Comparison of ENCODE assay signal across 8 cellular contexts in the genomic region with DNA sequence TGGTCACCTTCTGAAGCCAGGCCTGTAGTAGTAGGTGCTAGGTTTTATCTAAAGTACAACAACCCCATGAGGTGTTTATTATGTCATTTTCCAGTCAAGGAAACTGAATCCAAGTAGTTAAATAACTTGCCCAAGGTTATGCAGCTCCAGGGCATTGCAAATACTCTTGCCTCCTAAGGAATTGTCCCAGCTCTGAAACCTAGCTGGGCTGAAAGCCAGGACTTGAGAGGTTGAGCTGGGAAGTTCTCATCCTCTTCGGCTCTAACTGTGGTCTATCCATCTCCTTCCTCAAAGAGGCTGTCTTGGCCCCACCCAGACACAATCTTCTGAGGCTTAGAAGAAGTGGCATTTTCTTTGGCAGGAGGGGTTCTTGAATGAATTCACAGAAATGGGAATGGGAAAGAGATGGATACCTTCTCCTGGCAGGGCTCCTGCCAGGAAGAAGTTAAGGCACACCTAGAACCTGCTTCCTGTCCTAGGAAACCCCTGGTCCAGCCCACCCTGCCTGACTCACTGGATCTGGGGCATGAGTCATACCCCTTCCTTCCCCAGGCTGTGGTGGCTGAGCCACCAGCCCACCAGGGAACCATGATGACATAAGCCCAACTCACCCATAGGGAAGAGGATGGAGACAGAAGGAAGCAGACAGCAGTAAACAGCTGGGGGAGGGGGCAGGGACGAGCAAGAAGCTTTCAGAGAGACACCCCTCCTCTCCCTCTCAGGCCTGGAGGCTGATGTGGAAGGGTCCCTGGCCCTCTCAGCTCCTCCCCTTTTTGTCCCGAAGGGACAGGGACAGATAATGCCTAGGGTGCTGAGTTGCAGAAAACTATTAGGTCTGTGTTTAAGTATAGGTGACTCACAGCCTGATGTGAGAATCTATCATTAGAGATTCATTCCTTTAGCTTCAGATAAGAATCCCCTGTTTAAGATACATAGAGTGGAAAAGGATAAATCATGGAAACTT. TPM values are rescaled to one million over a fixed set of nuclear protein-coding genes. Genes with fewer than 3 reads are reported as not detected.
DNase-seq lines count a peak whose midpoint lies in the region; ATAC-seq and TF ChIP-seq lines count a peak whose summit lies in the region.

No MANE protein-coding gene starts in this region.

- H3K4me1 ChIP-seq in HCT116 (ENCODE audit: control insufficient read depth in 1 of 2, insufficient read depth in 2 of 2, low read length in 2 of 2), result peaks cover 42 to 57% of the 10 kb centered on the region in 2 experiments

- H4K20me1 ChIP-seq in HCT116 (ENCODE audit: insufficient read depth), result no peaks in the 10 kb centered on the region

- POLR2A ChIA-PET in HCT116 (lab: Charles Lee), result interaction anchor here (1.0 to 1.4 kb wide), 2 partner anchors 54 to 281 kb away, joined by 3 read pairs; a partner anchor contains a TSS

- CTCF ChIA-PET in HCT116 (lab: Charles Lee), result interaction anchor here (0.8 to 3.8 kb wide), 5 partner anchors 13 to 290 kb away, joined by 3 to 19 read pairs (median 4); a partner anchor contains a TSS

- H3K27me3 ChIP-seq in HCT116 (ENCODE audit: insufficient read depth, low read length), result no peaks in the 10 kb centered on the region

- no peak for TF ChIP-seq POLR2A in HCT116 (IDR thresholded peaks at IDR 0.05; ENCODE audit: borderline replicate concordance, extremely low read depth, insufficient read depth, insufficient read length)

- DNase-seq in HCT116 (ENCODE audit: low read depth, low spot score), result peak; percentile 88
- DNase-seq in cardiac fibroblast (ENCODE audit: low read depth in 2 of 2), result peak; percentile 30 to 86
- DNase-seq in stimulated activated CD4-positive, alpha-beta T cell treated with anti-CD3 and anti-CD28 coated beads, Interleukin-2, amount 100 ng/mL, for 4 hours (ENCODE audit: low read depth), result peak; percentile 37
- DNase-seq in GF-D8 (lab: John Stamatoyannopoulos, UW), result no peak
- no peak for DNase-seq in NCI-H2029 (lab: John Stamatoyannopoulos, UW)

- no peak for TF ChIP-seq CTCF in HCT116 (IDR thresholded peaks at IDR 0.05 in 2 of 3, conservative IDR thresholded peaks at IDR 0.05 in 1 of 3; ENCODE audit: borderline replicate concordance in 1 of 3, insufficient read depth in 1 of 3, low read depth in 2 of 3, low read length in 2 of 3)
- no peak for TF ChIP-seq CTCF in cardiac fibroblast (IDR thresholded peaks at IDR 0.05; ENCODE audit: low read depth, low read length)

- RAD21 ChIA-PET in HCT116 (lab: Charles Lee; ENCODE audit: low non-redundant PET in 1 of 2, low total read pairs in 2 of 2, uncharacterized antibody in 2 of 2, unreplicated experiment in 2 of 2), result no interaction called here

- peak overlapping the region; percentile 56 for H3K27ac ChIP-seq in HCT116 (ENCODE audit: low read depth, low read length)

- H3K4me3 ChIP-seq in HCT116 (replicated peaks in 1 of 2; ENCODE audit: low read depth in 1 of 2, low read length in 2 of 2) (peak overlapping the region; percentile 12 to 39; a peak in 3 of 4 replicates), cardiac fibroblast (replicated peaks in 1 of 2; ENCODE audit: low read depth in 2 of 2, low read length in 2 of 2) (no peak overlapping the region)

- H2AFZ ChIP-seq in HCT116 (ENCODE audit: low read depth, low read length, poor library complexity, severe bottlenecking), result no peak overlapping the region

- H3K9me2 ChIP-seq in HCT116 (ENCODE audit: insufficient read depth), result no peaks in the 10 kb centered on the region

- intact Hi-C loops in HCT116 (cut with micrococcal nuclease), result no loop called here

- H3K36me3 ChIP-seq in HCT116 (ENCODE audit: control insufficient read depth in 1 of 2, insufficient read depth in 2 of 2, low read length in 2 of 2), result no peaks in the 10 kb centered on the region; a peak in 1 of 4 replicates

- BruUV-seq in HCT116 (replicated peaks; lab: Mats Ljungman, UMichigan), result no TSS peak

- peak overlapping the region; percentile 78 for H3K4me2 ChIP-seq in HCT116 (ENCODE audit: low read length)

- peak overlapping the region; percentile 16; the same call in 1 of the 2 replicates for H3K9ac ChIP-seq in HCT116 (ENCODE audit: low read length)

- peaks cover 24% of the 10 kb centered on the region; the same call in 1 of the 2 replicates for H3K79me2 ChIP-seq in HCT116 (ENCODE audit: insufficient read depth, low read length)

- TF ChIP-seq RAD21 in HCT116 (IDR thresholded peaks at IDR 0.05; ENCODE audit: low read depth), result no peak

- peak; percentile 74 for ATAC-seq in HCT116
- ATAC-seq in HG02678 (IDR thresholded peaks at IDR 0.05; ENCODE audit: unreplicated experiment), result no peak
- ATAC-seq in HG02981 (IDR thresholded peaks at IDR 0.05; ENCODE audit: unreplicated experiment), result no peak

- H3K9me3 ChIP-seq in HCT116 (ENCODE audit: control insufficient read depth in 1 of 2, insufficient read depth in 1 of 2, low read depth in 1 of 2, low read length in 2 of 2), result no peaks in the 10 kb centered on the region

TF ChIP-seq in HCT116, 20 proteins besides CTCF, POLR2A, EP300 and RAD21:
- TF ChIP-seq, protein P1, sequence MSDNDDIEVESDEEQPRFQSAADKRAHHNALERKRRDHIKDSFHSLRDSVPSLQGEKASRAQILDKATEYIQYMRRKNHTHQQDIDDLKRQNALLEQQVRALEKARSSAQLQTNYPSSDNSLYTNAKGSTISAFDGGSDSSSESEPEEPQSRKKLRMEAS (IDR thresholded peaks at IDR 0.05), result no peak
- TF ChIP-seq, protein P2, sequence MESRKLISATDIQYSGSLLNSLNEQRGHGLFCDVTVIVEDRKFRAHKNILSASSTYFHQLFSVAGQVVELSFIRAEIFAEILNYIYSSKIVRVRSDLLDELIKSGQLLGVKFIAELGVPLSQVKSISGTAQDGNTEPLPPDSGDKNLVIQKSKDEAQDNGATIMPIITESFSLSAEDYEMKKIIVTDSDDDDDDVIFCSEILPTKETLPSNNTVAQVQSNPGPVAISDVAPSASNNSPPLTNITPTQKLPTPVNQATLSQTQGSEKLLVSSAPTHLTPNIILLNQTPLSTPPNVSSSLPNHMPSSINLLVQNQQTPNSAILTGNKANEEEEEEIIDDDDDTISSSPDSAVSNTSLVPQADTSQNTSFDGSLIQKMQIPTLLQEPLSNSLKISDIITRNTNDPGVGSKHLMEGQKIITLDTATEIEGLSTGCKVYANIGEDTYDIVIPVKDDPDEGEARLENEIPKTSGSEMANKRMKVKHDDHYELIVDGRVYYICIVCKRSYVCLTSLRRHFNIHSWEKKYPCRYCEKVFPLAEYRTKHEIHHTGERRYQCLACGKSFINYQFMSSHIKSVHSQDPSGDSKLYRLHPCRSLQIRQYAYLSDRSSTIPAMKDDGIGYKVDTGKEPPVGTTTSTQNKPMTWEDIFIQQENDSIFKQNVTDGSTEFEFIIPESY (IDR thresholded peaks at IDR 0.05; ENCODE audit: extremely low read depth, insufficient replicate concordance, low read length), result peak; percentile 49
- TF ChIP-seq POLR2AphosphoS5 (IDR thresholded peaks at IDR 0.05; ENCODE audit: low read depth, low read length) (peak; percentile 68), CBX3 (IDR thresholded peaks at IDR 0.05; ENCODE audit: low read depth) (no peak), EZH2phosphoT487 (IDR thresholded peaks at IDR 0.05; ENCODE audit: borderline replicate concordance) (no peak)

TF ChIP-seq in PFSK-1, 5 proteins besides CTCF, POLR2A, EP300 and RAD21:
- TF ChIP-seq TAF1 (IDR thresholded peaks at IDR 0.05; ENCODE audit: borderline replicate concordance, insufficient read depth, low read length), result no peak
- TF ChIP-seq FOXP2 (optimal IDR thresholded peaks at IDR 0.05; ENCODE audit: borderline replicate concordance, extremely low read depth, extremely low read length, insufficient read depth), result peak; percentile 58
- no peak for TF ChIP-seq POLR2AphosphoS5 (IDR thresholded peaks at IDR 0.05; ENCODE audit: low read depth, low read length)
TF ChIP-seq in PFSK-1: peak in this region for 1.

RNA-seq across cellular contexts. Expression of a gene that starts 2.1 kb away (rescaled TPM):
- 67.6 TPM for total RNA-seq in HCT116 (2021; ENCODE audit: unreplicated experiment)
- polyA plus RNA-seq in HCT116 (2012), result 81.1 and 106 TPM in 2 replicates
- polyA plus RNA-seq in PFSK-1 (2012; ENCODE audit: insufficient read length, low read depth), result not detected

RNA-seq across cellular contexts. Expression of a gene that starts 54.0 kb away (rescaled TPM):
- 192 TPM for total RNA-seq in HCT116 (2021; ENCODE audit: unreplicated experiment)
- polyA plus RNA-seq in HCT116 (2012), result 127 and 163 TPM in 2 replicates
- 123 TPM for polyA plus RNA-seq in PFSK-1 (2012; ENCODE audit: insufficient read length, low read depth)

RNA-seq across cellular contexts. Expression of a gene that starts 54.5 kb away (rescaled TPM):
- total RNA-seq in HCT116 (2021; ENCODE audit: unreplicated experiment), result 38.5 TPM
- 15.9 and 21.2 TPM in 2 replicates for polyA plus RNA-seq in HCT116 (2012)
- polyA plus RNA-seq in PFSK-1 (2012; ENCODE audit: insufficient read length, low read depth), result 27.7 TPM

Comparison
In these comparisons a context has a peak if more than half of its experiments do, and no peak if none do; other contexts are left out.
1. DNase-seq: peak in HCT116 (single experiment), cardiac fibroblast (2 of 2) and stimulated activated CD4-positive, alpha-beta T cell treated with anti-CD3 and anti-CD28 coated beads, Interleukin-2, amount 100 ng/mL, for 4 hours (single experiment); none in GF-D8 (single experiment) and NCI-H2029 (single experiment).
2. H3K4me3 ChIP-seq: peak in HCT116 (2 of 2); none in cardiac fibroblast (0 of 2).